Comparison of ENCODE assay signal across 8 cellular contexts in the genomic region with DNA sequence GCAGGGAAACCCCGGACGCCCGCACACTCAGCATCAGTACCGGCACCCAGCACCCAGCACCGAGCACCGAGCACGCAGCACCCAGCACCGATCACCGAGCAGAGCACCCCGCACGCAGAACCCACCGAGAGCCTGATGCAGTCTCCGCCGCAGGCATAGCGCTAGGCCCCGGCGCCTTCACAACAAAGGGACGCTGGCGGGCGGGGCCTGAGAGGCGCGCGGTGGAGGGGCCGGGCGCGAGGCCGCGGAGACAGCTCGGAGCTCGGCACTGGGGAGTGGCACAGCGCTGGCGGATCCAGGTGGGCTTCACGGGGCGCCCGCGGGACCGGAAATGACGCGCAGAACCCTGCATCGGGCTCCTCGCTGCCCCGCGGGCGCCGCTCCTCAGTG. TPM values are rescaled to one million over a fixed set of nuclear protein-coding genes. Genes with fewer than 3 reads are reported as not detected.
DNase-seq lines count a peak whose midpoint lies in the region; ATAC-seq and TF ChIP-seq lines count a peak whose summit lies in the region.
"Not testable (repeated sequence)": the region's sequence is repeated elsewhere in the genome, so short reads cannot be mapped to it uniquely, and the experiment has no call there.

No MANE protein-coding gene starts in this region.

- CTCF ChIA-PET in MCF 10A (lab: Yijun Ruan, JAX), result not testable (repeated sequence)

- H3K4me1 Mint-ChIP-seq in MCF 10A (ENCODE audit: insufficient read depth, unreplicated experiment), result not testable (repeated sequence)

- POLR2A ChIA-PET in MCF 10A (lab: Yijun Ruan, JAX), result not testable (repeated sequence)

- peak overlapping the region; percentile 82 to 86 for H3K27ac ChIP-seq in tibial artery

- not testable (repeated sequence) for H3K9me3 Mint-ChIP-seq in MCF 10A (ENCODE audit: unreplicated experiment)

- H3K27me3 ChIP-seq in tibial artery, result not testable (repeated sequence)

- BruUV-seq in MCF 10A (replicated peaks; lab: Mats Ljungman, UMichigan), result not testable (repeated sequence)

- not testable (repeated sequence) for TF ChIP-seq CTCF in MCF 10A (IDR thresholded peaks at IDR 0.05; ENCODE audit: unreplicated experiment); tibial artery (IDR thresholded peaks at IDR 0.05)

- H3K4me3 ChIP-seq in iPS-11a (ENCODE audit: low read depth, low read length) (peak overlapping the region; percentile 63), tibial artery (peak overlapping the region; percentile 59 to 87)

- H3K4me3 Mint-ChIP-seq in MCF 10A (ENCODE audit: unreplicated experiment), result peak overlapping the region; percentile 69

- not testable (repeated sequence) for H3K27me3 Mint-ChIP-seq in MCF 10A (ENCODE audit: insufficient read depth, unreplicated experiment)

- H3K9me3 ChIP-seq in tibial artery, result not testable (repeated sequence)

- peak overlapping the region; percentile 91 for H3K27ac Mint-ChIP-seq in MCF 10A (ENCODE audit: low read depth, unreplicated experiment)

- H3K36me3 ChIP-seq in tibial artery, result not testable (repeated sequence)

- DNase-seq in NCI-H226, result peak; percentile 34
- peak in 3 of 4 experiments; percentile 44 to 79 (median 66) for DNase-seq in activated CD4-positive, CD25-positive, alpha-beta regulatory T cell (lab: John Stamatoyannopoulos, UW)
- peak; percentile 74 for DNase-seq in MCF 10A (ENCODE audit: unreplicated experiment)
- DNase-seq in putamen (ENCODE audit: low spot score), result peak; percentile 58
- peak; percentile 72 to 88 for DNase-seq in tibial artery

- H3K36me3 Mint-ChIP-seq in MCF 10A (ENCODE audit: insufficient read depth, unreplicated experiment), result peaks cover 27% of the 10 kb centered on the region

- peaks cover 0 to 21% (median 2%) of the 10 kb centered on the region in 4 donors for H3K4me1 ChIP-seq in tibial artery

- intact Hi-C loops in MCF 10A (cut with micrococcal nuclease), result not testable (repeated sequence)
- intact Hi-C loops in tibial artery (cut with DNase I; ENCODE audit: low total_unique reads), result loop anchor here (5.0 kb wide), 1 partner anchor 55 kb away; no protein-coding TSS in a partner anchor

- ATAC-seq in GM18511 (IDR thresholded peaks at IDR 0.05; ENCODE audit: unreplicated experiment), result peak; percentile 51
- peak; percentile 37 for ATAC-seq in HG03175 (IDR thresholded peaks at IDR 0.05; ENCODE audit: unreplicated experiment)

RNA-seq across cellular contexts. Expression of a gene that starts 0.3 kb away (rescaled TPM):
- 35.4 and 38.1 TPM in 2 replicates for total RNA-seq in MCF 10A (2022)

RNA-seq across cellular contexts. Expression of a gene that starts 31.8 kb away (rescaled TPM):
- 43.8 and 54.0 TPM in 2 replicates for total RNA-seq in MCF 10A (2022)

RNA-seq across cellular contexts. Expression of a gene that starts 33.5 kb away (rescaled TPM):
- total RNA-seq in MCF 10A (2022), result 32.0 and 32.5 TPM in 2 replicates

Comparison
In these comparisons a context has a peak if more than half of its experiments do, and no peak if none do; other contexts are left out.
1. Peak in every context shown above with its lines: DNase-seq, ATAC-seq, H3K4me3 ChIP-seq and H3K27ac ChIP-seq.